In genomic region chr2:43593241-43593640, GRCh38 we compare ENCODE assay signal across 18 cellular contexts. TPM values are rescaled to one million over a fixed set of nuclear protein-coding genes. Genes with fewer than 3 reads are reported as not detected.
DNase-seq lines count a peak whose midpoint lies in the region; ATAC-seq and TF ChIP-seq lines count a peak whose summit lies in the region.
"Had no signal": no experiment of that assay in that cellular context is flagged by ENCODE, and none has a peak within 500 bp of the region (broad histone marks: within the 10 kb centered on the region; RNA-seq: fewer than 3 reads in every experiment).

No MANE protein-coding gene starts in this region.

- no peak for ATAC-seq in stimulated activated naive CD8-positive, alpha-beta T cell treated with anti-CD3 and anti-CD28 coated beads, Interleukin-15, Interleukin-2, amounts not matched to agents 100 U/mL and 50 U/mL, for 24 hours
- ATAC-seq in lung (ENCODE audit: insufficient read depth, low FRiP score) = no peak
- ATAC-seq: stimulated activated naive B cell treated with anti-CD40 and anti-IgM and Interleukin-4, amounts not matched to agents 10 μg/mL and 1 μg/mL and 100 μg/mL, for 72 hours had no signal

- peaks cover 0 to 12% of the 10 kb centered on the region in 2 donors for H3K4me1 ChIP-seq in lung (ENCODE audit: control insufficient read depth in 2 of 2, insufficient read depth in 2 of 2, low read length in 2 of 2)

- H3K4me1 Mint-ChIP-seq in stimulated activated naive CD8-positive, alpha-beta T cell treated with anti-CD3 and anti-CD28 coated beads, Interleukin-15, Interleukin-2, amounts not matched to agents 100 ng/mL and 50 ng/mL, for 24 hours (ENCODE audit: low read depth) = peaks cover 41% of the 10 kb centered on the region
- peaks cover 10% of the 10 kb centered on the region for H3K4me1 Mint-ChIP-seq in endothelial cell (ENCODE audit: unreplicated experiment)

- DNase-seq in stimulated activated naive CD8-positive, alpha-beta T cell treated with anti-CD3 and anti-CD28 coated beads, Interleukin-15, Interleukin-2, amounts not matched to agents 100 U/mL and 50 U/mL, for 24 hours = no peak
- peak; percentile 26 for DNase-seq in NCI-H2107 (lab: John Stamatoyannopoulos, UW)
- peak; percentile 41 for DNase-seq in lung (ENCODE audit: low spot score)
- DNase-seq in GDM1 (lab: John Stamatoyannopoulos, UW) = no peak
- no peak for DNase-seq in endothelial cell (ENCODE audit: low spot score)
- no peak for DNase-seq in activated CD8-positive, alpha-beta memory T cell treated with anti-CD3 and anti-CD28 coated beads, Interleukin-2, amount 50 U/mL, for 48 hours
- DNase-seq in NCI-H748 (lab: John Stamatoyannopoulos, UW; ENCODE audit: unreplicated experiment) = no peak
- DNase-seq: activated CD4-positive, CD25-positive, alpha-beta regulatory T cell; activated naive CD4-positive, alpha-beta T cell treated with Interleukin-2 at 50 U/mL for 16 hours; colonic mucosa; left ventricle myocardium inferior; NCI-H1048; sigmoid colon; stimulated activated naive B cell treated with anti-CD40 and anti-IgM and Interleukin-4, amounts not matched to agents 10 μg/mL and 1 μg/mL and 100 μg/mL, for 72 hours; T-helper 9 cell; transverse colon had no signal

- no peaks in the 10 kb centered on the region for H3K9me3 Mint-ChIP-seq in stimulated activated naive CD8-positive, alpha-beta T cell treated with anti-CD3 and anti-CD28 coated beads, Interleukin-15, Interleukin-2, amounts not matched to agents 100 ng/mL and 50 ng/mL, for 24 hours
- no peaks in the 10 kb centered on the region for H3K9me3 Mint-ChIP-seq in endothelial cell (ENCODE audit: unreplicated experiment)
- H3K9me3 Mint-ChIP-seq: stimulated activated naive B cell treated with anti-CD40 and anti-IgM and Interleukin-4, amounts not matched to agents 10 μg/mL and 1 μg/mL and 100 μg/mL, for 72 hours had no signal

- no peaks in the 10 kb centered on the region for H3K27me3 ChIP-seq in lung (ENCODE audit: control insufficient read depth, insufficient read depth)
- H3K27me3 ChIP-seq: colonic mucosa, sigmoid colon, transverse colon had no signal

- peak overlapping the region; percentile 54 for H3K4me3 Mint-ChIP-seq in stimulated activated naive CD8-positive, alpha-beta T cell treated with anti-CD3 and anti-CD28 coated beads, Interleukin-15, Interleukin-2, amounts not matched to agents 100 ng/mL and 50 ng/mL, for 24 hours
- no peak overlapping the region for H3K4me3 Mint-ChIP-seq in endothelial cell (ENCODE audit: unreplicated experiment)
- H3K4me3 Mint-ChIP-seq: stimulated activated naive B cell treated with anti-CD40 and anti-IgM and Interleukin-4, amounts not matched to agents 10 μg/mL and 1 μg/mL and 100 μg/mL, for 72 hours had no signal

- H3K4me3 ChIP-seq in lung = no peak overlapping the region
- H3K4me3 ChIP-seq: colonic mucosa, left ventricle myocardium inferior, sigmoid colon, transverse colon had no signal

- H3K9me3 ChIP-seq in lung (ENCODE audit: control insufficient read depth in 2 of 2, insufficient read depth in 1 of 2, low read length in 1 of 2) = no peaks in the 10 kb centered on the region
- H3K9me3 ChIP-seq: colonic mucosa, left ventricle myocardium inferior, sigmoid colon, transverse colon had no signal

- H3K27ac Mint-ChIP-seq in stimulated activated naive CD8-positive, alpha-beta T cell treated with anti-CD3 and anti-CD28 coated beads, Interleukin-15, Interleukin-2, amounts not matched to agents 100 ng/mL and 50 ng/mL, for 24 hours = no peak overlapping the region
- H3K27ac Mint-ChIP-seq in endothelial cell (ENCODE audit: unreplicated experiment) = no peak overlapping the region
- H3K27ac Mint-ChIP-seq: stimulated activated naive B cell treated with anti-CD40 and anti-IgM and Interleukin-4, amounts not matched to agents 10 μg/mL and 1 μg/mL and 100 μg/mL, for 72 hours had no signal

- peaks cover 2 to 4% of the 10 kb centered on the region in 2 donors for H3K36me3 ChIP-seq in lung (ENCODE audit: control insufficient read depth in 2 of 2, insufficient read depth in 2 of 2, low read length in 2 of 2)
- H3K36me3 ChIP-seq: colonic mucosa had no signal

- no peak for TF ChIP-seq CTCF in lung (IDR thresholded peaks at IDR 0.05; ENCODE audit: control extremely low read depth, extremely low read depth)
- no peak for TF ChIP-seq CTCF in endothelial cell (IDR thresholded peaks at IDR 0.05; ENCODE audit: unreplicated experiment)

- no peaks in the 10 kb centered on the region for H3K27me3 Mint-ChIP-seq in stimulated activated naive CD8-positive, alpha-beta T cell treated with anti-CD3 and anti-CD28 coated beads, Interleukin-15, Interleukin-2, amounts not matched to agents 100 ng/mL and 50 ng/mL, for 24 hours
- H3K27me3 Mint-ChIP-seq in endothelial cell (ENCODE audit: unreplicated experiment) = no peaks in the 10 kb centered on the region
- H3K27me3 Mint-ChIP-seq: stimulated activated naive B cell treated with anti-CD40 and anti-IgM and Interleukin-4, amounts not matched to agents 10 μg/mL and 1 μg/mL and 100 μg/mL, for 72 hours had no signal

- H3K36me3 Mint-ChIP-seq in stimulated activated naive CD8-positive, alpha-beta T cell treated with anti-CD3 and anti-CD28 coated beads, Interleukin-15, Interleukin-2, amounts not matched to agents 100 ng/mL and 50 ng/mL, for 24 hours (ENCODE audit: low read depth) = peaks cover 46% of the 10 kb centered on the region
- H3K36me3 Mint-ChIP-seq in endothelial cell (ENCODE audit: low read depth, unreplicated experiment) = no peaks in the 10 kb centered on the region

- H3K27ac ChIP-seq in lung (ENCODE audit: low read depth in 1 of 2, low read length in 1 of 2) = no peak overlapping the region
- H3K27ac ChIP-seq: colonic mucosa, KMS-11, left ventricle myocardium inferior, sigmoid colon, transverse colon had no signal

- 67 to 88% methylated on average over 3 of the region's 3 CpGs for WGBS in lung, 2 donors

RNA-seq across cellular contexts. Expression of gene THADA, which starts 2.6 kb away (rescaled TPM):
- 10 to 100 TPM; 35.9 to 72.5 TPM for total RNA-seq in lung
- polyA plus RNA-seq in lung = 10 to 100 TPM; 11.3 to 14.5 TPM
- total RNA-seq in endothelial cell (ENCODE audit: unreplicated experiment) = 19.4 TPM

RNA-seq across cellular contexts. Expression of gene PLEKHH2, which starts 43.8 kb away (rescaled TPM):
- total RNA-seq in lung (100 to 1,000 TPM in 1 of 2 donors, 10 to 100 TPM in 1; 26.9 to 311 TPM), endothelial cell (ENCODE audit: unreplicated experiment) (1.6 TPM)
- polyA plus RNA-seq in lung = 1 to 10 TPM; 2.5 to 9.7 TPM

Comparison
In these comparisons a context has a peak if more than half of its experiments do, and no peak if none do; other contexts are left out.
1. DNase-seq: peak in NCI-H2107 (single experiment) and lung (single experiment); none in stimulated activated naive CD8-positive, alpha-beta T cell treated with anti-CD3 and anti-CD28 coated beads, Interleukin-15, Interleukin-2, amounts not matched to agents 100 U/mL and 50 U/mL, for 24 hours (single experiment), GDM1 (single experiment), endothelial cell (single experiment), activated CD8-positive, alpha-beta memory T cell treated with anti-CD3 and anti-CD28 coated beads, Interleukin-2, amount 50 U/mL, for 48 hours (single experiment) and NCI-H748 (single experiment).
2. RNA of gene PLEKHH2, which starts 43.8 kb away (total RNA-seq): 26.9 to 311 TPM in lung; 1.6 TPM in endothelial cell (single experiment); every median in the first group is over 10 times any median in the second.